ENCODE assay signal across 9 cellular contexts in the genomic region with DNA sequence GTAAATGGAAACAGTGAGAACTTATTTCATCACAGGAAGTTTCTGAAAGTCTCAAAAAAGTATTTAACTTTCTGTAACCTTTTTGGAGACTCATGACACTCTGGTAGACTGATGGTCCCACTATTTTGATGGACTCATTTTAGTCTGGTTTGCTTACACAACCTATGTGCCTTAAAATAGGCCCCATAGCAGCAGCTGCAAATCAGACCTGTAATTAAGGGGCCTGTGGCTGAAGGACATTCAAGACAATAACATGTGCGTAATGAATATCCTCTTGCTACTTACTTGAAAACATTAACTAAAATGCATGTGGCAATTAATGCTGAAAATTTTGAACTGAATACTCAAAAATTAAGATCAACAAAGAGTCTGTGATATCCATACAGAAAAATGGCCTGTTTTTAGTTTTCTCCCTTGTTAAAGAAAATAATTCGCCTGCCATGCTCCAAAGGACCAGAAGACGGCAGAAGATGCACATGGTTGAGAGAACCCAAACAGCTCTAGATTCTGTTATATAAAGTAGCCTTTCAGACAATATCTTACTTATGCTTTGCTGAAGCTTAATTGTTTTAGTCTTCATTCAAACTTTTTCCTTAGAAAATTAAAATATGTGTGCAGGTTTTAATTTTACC.
DNase-seq lines count a peak whose midpoint lies in the region; ATAC-seq and TF ChIP-seq lines count a peak whose summit lies in the region.
"Had no signal": no experiment of that assay in that cellular context is flagged by ENCODE, and none has a peak within 500 bp of the region (broad histone marks: within the 10 kb centered on the region; RNA-seq: fewer than 3 reads in every experiment).

No MANE protein-coding gene starts in this region.

- TF ChIP-seq POLR2A in HCT116 (IDR thresholded peaks at IDR 0.05; ENCODE audit: borderline replicate concordance, extremely low read depth, insufficient read depth, insufficient read length): no peak

- H4K20me1 ChIP-seq in HCT116 (ENCODE audit: insufficient read depth): no peaks in the 10 kb centered on the region; the same call in 1 of the 2 replicates

- no peak; the same call in 1 of the 2 replicates for ATAC-seq in HCT116
- no peak for ATAC-seq in left colon
- ATAC-seq: right cardiac atrium had no signal

- H3K27ac ChIP-seq in HCT116 (ENCODE audit: low read depth, low read length) (no peak overlapping the region), VCaP (no peak overlapping the region)

- no peaks in the 10 kb centered on the region for H3K79me2 ChIP-seq in HCT116 (ENCODE audit: insufficient read depth, low read length)

- H2AFZ ChIP-seq in HCT116 (ENCODE audit: low read depth, low read length, poor library complexity, severe bottlenecking): no peak overlapping the region

- no peaks in the 10 kb centered on the region for H3K36me3 ChIP-seq in HCT116 (ENCODE audit: control insufficient read depth in 1 of 2, insufficient read depth in 2 of 2, low read length in 2 of 2)

- RAD21 ChIA-PET in HCT116 (lab: Charles Lee; ENCODE audit: low non-redundant PET in 1 of 2, low total read pairs in 2 of 2, uncharacterized antibody in 2 of 2, unreplicated experiment in 2 of 2): interaction anchor here (0.5 to 0.8 kb wide), 2 partner anchors 695 to 793 kb away, joined by 3 read pairs; no protein-coding TSS in a partner anchor

- no TSS peak for BruUV-seq in HCT116 (replicated peaks; lab: Mats Ljungman, UMichigan)

- TF ChIP-seq RAD21 in HCT116 (IDR thresholded peaks at IDR 0.05; ENCODE audit: low read depth): peak; percentile 64

- no peak overlapping the region for H3K9ac ChIP-seq in HCT116 (ENCODE audit: low read length)

- intact Hi-C loops in HCT116 (cut with micrococcal nuclease): loop anchor here (1.0 to 5.0 kb wide), 3 partner anchors 695 to 869 kb away; no protein-coding TSS in a partner anchor
- intact Hi-C loops in left colon (cut with DNase I, micrococcal nuclease): no loop called here

- no peak overlapping the region for H3K4me2 ChIP-seq in HCT116 (ENCODE audit: low read length)

- TF ChIP-seq CTCF in HCT116 (IDR thresholded peaks at IDR 0.05 in 2 of 3, conservative IDR thresholded peaks at IDR 0.05 in 1 of 3; ENCODE audit: borderline replicate concordance in 1 of 3, insufficient read depth in 1 of 3, low read depth in 2 of 3, low read length in 2 of 3) (peak in 2 of 3 experiments; percentile 14 to 45; a peak in 1 of 6 replicates), VCaP (conservative IDR thresholded peaks at IDR 0.05) (peak; percentile 77)

- no peaks in the 10 kb centered on the region for H3K9me2 ChIP-seq in HCT116 (ENCODE audit: insufficient read depth)

- POLR2A ChIA-PET in HCT116 (lab: Charles Lee): no interaction called here

- no peaks in the 10 kb centered on the region for H3K9me3 ChIP-seq in HCT116 (ENCODE audit: control insufficient read depth in 1 of 2, insufficient read depth in 1 of 2, low read depth in 1 of 2, low read length in 2 of 2)

- CTCF ChIA-PET in HCT116 (lab: Charles Lee): interaction anchor here (1.2 to 1.5 kb wide), 3 partner anchors 695 to 1466 kb away, joined by 3 to 12 read pairs (median 6); no protein-coding TSS in a partner anchor

- H3K27me3 ChIP-seq in HCT116 (ENCODE audit: insufficient read depth, low read length): no peaks in the 10 kb centered on the region; the same call in 1 of the 2 replicates

- H3K4me1 ChIP-seq in HCT116 (ENCODE audit: control insufficient read depth in 1 of 2, insufficient read depth in 2 of 2, low read length in 2 of 2): no peaks in the 10 kb centered on the region

- DNase-seq in A172 (ENCODE audit: low spot score): peak; percentile 28
- peak; percentile 2 for DNase-seq in HCT116 (ENCODE audit: low read depth, low spot score)
- peak; percentile 58 for DNase-seq in iPS-NIHi11 (ENCODE audit: low spot score)
- no peak for DNase-seq in HK-2 (ENCODE audit: unreplicated experiment)
- no peak for DNase-seq in activated CD4-positive, alpha-beta T cell treated with anti-CD3 and anti-CD28 coated beads for 48 hours
- DNase-seq in activated effector memory CD4-positive, alpha-beta T cell treated with Interleukin-2 at 50 U/mL for 16 hours: no peak
- DNase-seq in left colon: no peak

- H3K4me3 ChIP-seq in HCT116 (replicated peaks in 1 of 2; ENCODE audit: low read depth in 1 of 2, low read length in 2 of 2): no peak overlapping the region

TF ChIP-seq in HCT116, 20 proteins besides CTCF, POLR2A, EP300 and RAD21:
- TF ChIP-seq ZFX (IDR thresholded peaks at IDR 0.05): no peak
- TF ChIP-seq, protein P1, sequence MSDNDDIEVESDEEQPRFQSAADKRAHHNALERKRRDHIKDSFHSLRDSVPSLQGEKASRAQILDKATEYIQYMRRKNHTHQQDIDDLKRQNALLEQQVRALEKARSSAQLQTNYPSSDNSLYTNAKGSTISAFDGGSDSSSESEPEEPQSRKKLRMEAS (IDR thresholded peaks at IDR 0.05): no peak
- no peak for TF ChIP-seq FOSL1 (IDR thresholded peaks at IDR 0.05; ENCODE audit: low read depth)

Comparison
In these comparisons a context has a peak if more than half of its experiments do, and no peak if none do; other contexts are left out.
1. DNase-seq: peak in A172 (single experiment), HCT116 (single experiment) and iPS-NIHi11 (single experiment); none in HK-2 (single experiment), activated CD4-positive, alpha-beta T cell treated with anti-CD3 and anti-CD28 coated beads for 48 hours (single experiment), activated effector memory CD4-positive, alpha-beta T cell treated with Interleukin-2 at 50 U/mL for 16 hours (single experiment) and left colon (0 of 2).